In the genomic region with DNA sequence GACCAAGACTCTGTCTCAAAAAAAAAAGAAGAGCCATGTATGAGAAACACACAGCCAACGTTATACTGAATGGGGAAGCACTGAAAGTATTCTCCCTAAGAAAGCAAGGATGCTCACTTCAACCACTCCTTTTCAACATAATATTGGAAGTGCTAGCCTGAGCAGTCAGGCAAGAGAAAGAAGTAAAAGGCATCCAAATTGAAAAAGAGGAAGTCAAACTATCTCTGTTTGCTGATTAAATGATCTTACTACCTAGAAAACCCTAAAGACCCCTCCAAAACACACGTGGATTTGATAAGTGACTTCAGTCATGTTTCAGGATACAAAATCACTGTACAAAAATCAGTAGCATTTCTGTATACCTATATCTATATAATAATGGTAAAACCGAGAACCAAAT, we compare ENCODE assay signal across 6 cellular contexts.
"Had no signal": no experiment of that assay in that cellular context is flagged by ENCODE, and none has a peak within 500 bp of the region (broad histone marks: within the 10 kb centered on the region; RNA-seq: fewer than 3 reads in every experiment).

No MANE protein-coding gene starts in this region.

- ATAC-seq: GM23338 had no signal

- DNase-seq: H9, HCEC 1CT had no signal

- H3K4me2 ChIP-seq: GM23338 had no signal

- FAIRE-seq: H1, H54, HTR-8/SVneo had no signal

- H3K4me3 ChIP-seq: GM23338 had no signal

- H2AFZ ChIP-seq: GM23338 had no signal
